ENCODE assay signal across 8 cellular contexts in genomic region chr1:25997759-25998074, GRCh38. TPM values are rescaled to one million over a fixed set of nuclear protein-coding genes. Genes with fewer than 3 reads are reported as not detected.
DNase-seq lines count a peak whose midpoint lies in the region; ATAC-seq and TF ChIP-seq lines count a peak whose summit lies in the region.

Gene PAFAH2 (minus strand): TSS chr1:25998063. CDS start chr1:25990816, 7,247 bp downstream.

- no peaks in the 10 kb centered on the region for H3K9me2 ChIP-seq in hepatocyte (replicated peaks; ENCODE audit: insufficient read depth)

- H3K27ac ChIP-seq in C4-2B (peak within 1 kb of the TSS; percentile 79), hepatocyte (peak within 1 kb of the TSS; percentile 88), spleen (peak within 1 kb of the TSS; percentile 82 to 96 (median 92))

- H3K4me1 ChIP-seq in hepatocyte (ENCODE audit: insufficient read depth): peaks cover 13% of the 10 kb centered on the region
- H3K4me1 ChIP-seq in spleen: peaks cover 15 to 44% (median 28%) of the 10 kb centered on the region in 6 donors

- no peaks in the 10 kb centered on the region for H3K27me3 ChIP-seq in hepatocyte
- H3K27me3 ChIP-seq in spleen (replicated peaks in 1 of 7): no peaks in the 10 kb centered on the region

- H3K9me3 ChIP-seq in hepatocyte (ENCODE audit: low read depth) (no peaks in the 10 kb centered on the region), spleen (no peaks in the 10 kb centered on the region)

- peaks cover 11% of the 10 kb centered on the region for H3K4me1 Mint-ChIP-seq in activated T-helper 17 cell treated with anti-CD3 and anti-CD28 coated beads, Interleukin-2, amount 50 U/mL, for 72 hours

- H3K4me3 Mint-ChIP-seq in activated T-helper 17 cell treated with anti-CD3 and anti-CD28 coated beads, Interleukin-2, amount 50 U/mL, for 72 hours: peak within 1 kb of the TSS; percentile 89

- H3K9me3 Mint-ChIP-seq in activated T-helper 17 cell treated with anti-CD3 and anti-CD28 coated beads, Interleukin-2, amount 50 U/mL, for 72 hours: no peaks in the 10 kb centered on the region

- H3K4me2 ChIP-seq in hepatocyte: peak within 1 kb of the TSS; percentile 75

- no peak for TF ChIP-seq CTCF in C4-2B (conservative IDR thresholded peaks at IDR 0.05)
- no peak for TF ChIP-seq CTCF in hepatocyte (IDR thresholded peaks at IDR 0.05; ENCODE audit: poor library complexity)
- no peak for TF ChIP-seq CTCF in spleen (IDR thresholded peaks at IDR 0.05 in 8 of 11, conservative IDR thresholded peaks at IDR 0.05 in 3 of 11)

- no peaks in the 10 kb centered on the region for H3K36me3 Mint-ChIP-seq in activated T-helper 17 cell treated with anti-CD3 and anti-CD28 coated beads, Interleukin-2, amount 50 U/mL, for 72 hours (ENCODE audit: low read depth)

- peak; percentile 23 for ATAC-seq in HG02884 (IDR thresholded peaks at IDR 0.05; ENCODE audit: unreplicated experiment)
- no peak for ATAC-seq in activated T-helper 17 cell treated with anti-CD3 and anti-CD28 coated beads, Interleukin-2, amount 50 U/mL, for 72 hours (replicated peaks)

- H3K4me3 ChIP-seq in hepatocyte (peak within 1 kb of the TSS; percentile 31), spleen (peak within 1 kb of the TSS; percentile 47 to 81 (median 60))

- intact Hi-C loops in spleen (cut with DNase I; ENCODE audit: low total_unique reads): loop anchor here (2.0 kb wide), 1 partner anchor 103 kb away; no protein-coding TSS in a partner anchor

- peaks cover 17% of the 10 kb centered on the region for H3K79me2 ChIP-seq in hepatocyte

- H3K27me3 Mint-ChIP-seq in activated T-helper 17 cell treated with anti-CD3 and anti-CD28 coated beads, Interleukin-2, amount 50 U/mL, for 72 hours: no peaks in the 10 kb centered on the region

- peak within 1 kb of the TSS; percentile 92 for H3K27ac Mint-ChIP-seq in activated T-helper 17 cell treated with anti-CD3 and anti-CD28 coated beads, Interleukin-2, amount 50 U/mL, for 72 hours

- DNase-seq in hepatocyte (ENCODE audit: low spot score) (peak; percentile 35), spleen (peak; percentile 89), GOT3 (lab: John Stamatoyannopoulos, UW) (no peak)
- no peak for DNase-seq in stimulated activated CD4-positive, alpha-beta T cell treated with anti-CD3 and anti-CD28 coated beads, Interleukin-4, amount 100 ng/mL, for 4 hours
- DNase-seq in stimulated activated naive CD4-positive, alpha-beta T cell treated with Interleukin-2 at 50 U/mL for 16 hours (lab: John Stamatoyannopoulos, UW): no peak

- peak within 1 kb of the TSS; percentile 99 for H2AFZ ChIP-seq in hepatocyte

- peak in 1 of 3 donors; percentile 3 for TF ChIP-seq POLR2A in spleen (IDR thresholded peaks at IDR 0.05)

- no peaks in the 10 kb centered on the region for H3K36me3 ChIP-seq in hepatocyte (replicated peaks; ENCODE audit: insufficient read depth, low read depth)
- peaks cover 0 to 8% (median 0%) of the 10 kb centered on the region in 6 donors for H3K36me3 ChIP-seq in spleen

- H4K20me1 ChIP-seq in hepatocyte (ENCODE audit: insufficient read depth, poor library complexity, severe bottlenecking): no peaks in the 10 kb centered on the region

- 2% methylated on average over 14 of the region's 15 CpGs for WGBS in hepatocyte (ENCODE audit: low lambda C conversion rate, missing lambda C conversion rate)
- WGBS in spleen, 5 donors: 0 to 1% (median 0%) methylated on average over 15 of the region's 15 CpGs

RNA-seq across cellular contexts. Expression of gene PAFAH2, which starts in this region (rescaled TPM):
- 1 to 10 TPM; 8.1 to 8.3 TPM for total RNA-seq in activated T-helper 17 cell treated with anti-CD3 and anti-CD28 coated beads, Interleukin-2, amount 50 U/mL, for 72 hours
- total RNA-seq in hepatocyte (19.6 and 24.6 TPM in 2 replicates), spleen (10 to 100 TPM; 12.9 to 19.7 (median 13.9) TPM)
- polyA plus RNA-seq in hepatocyte (22.7 TPM in 2 replicates), spleen (1 to 10 TPM; 3.9 to 5.3 (median 4.7) TPM)

Comparison
In these comparisons a context has a peak if more than half of its experiments do, and no peak if none do; other contexts are left out.
1. DNase-seq: peak in hepatocyte (single experiment) and spleen (single experiment); none in stimulated activated CD4-positive, alpha-beta T cell treated with anti-CD3 and anti-CD28 coated beads, Interleukin-4, amount 100 ng/mL, for 4 hours (0 of 2), GOT3 (single experiment) and stimulated activated naive CD4-positive, alpha-beta T cell treated with Interleukin-2 at 50 U/mL for 16 hours (single experiment).
2. Peak in every context shown above with its lines, with median percentiles within 50 percentile points of each other: H3K27ac ChIP-seq.